Comparison of ENCODE assay signal across 12 cellular contexts in the genomic region with DNA sequence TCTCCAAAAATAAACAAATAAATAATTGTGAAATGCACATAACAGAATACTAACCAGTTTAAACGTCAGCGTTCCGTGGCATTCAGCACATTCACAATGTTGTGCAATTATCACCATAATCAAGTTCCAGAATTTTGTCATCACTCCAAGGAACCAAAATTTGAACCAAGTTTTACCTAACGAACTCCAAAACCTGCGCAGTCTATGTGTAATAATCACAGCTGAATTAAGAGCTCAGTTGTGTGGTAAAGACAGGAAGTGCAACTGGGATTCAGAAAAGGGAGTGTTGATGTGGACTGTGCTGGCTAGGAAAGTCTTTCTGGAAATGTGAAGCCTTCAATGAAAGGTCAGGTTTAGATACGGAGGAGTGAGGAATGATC. TPM values are rescaled to one million over a fixed set of nuclear protein-coding genes. Genes with fewer than 3 reads are reported as not detected.
DNase-seq lines count a peak whose midpoint lies in the region; ATAC-seq and TF ChIP-seq lines count a peak whose summit lies in the region.
"Had no signal": no experiment of that assay in that cellular context is flagged by ENCODE, and none has a peak within 500 bp of the region (broad histone marks: within the 10 kb centered on the region; RNA-seq: fewer than 3 reads in every experiment).

No MANE protein-coding gene starts in this region.

- no peaks in the 10 kb centered on the region for H3K9me3 ChIP-seq in left ventricle myocardium inferior (replicated peaks)
- H3K9me3 ChIP-seq in upper lobe of right lung, result no peaks in the 10 kb centered on the region

- no peak for DNase-seq in left ventricle myocardium inferior
- no peak for DNase-seq in Right ventricle myocardium inferior (ENCODE audit: missing footprints)
- peak; percentile 58 for DNase-seq in RPMI7951 (ENCODE audit: low read depth)
- peak; percentile 53 for DNase-seq in hepatic stellate cell (ENCODE audit: low spot score)
- DNase-seq in upper lobe of right lung, result no peak
- no peak for DNase-seq in CD14-positive monocyte (ENCODE audit: low spot score)
- no peak for DNase-seq in activated naive CD4-positive, alpha-beta T cell treated with Interleukin-2 at 50 U/mL for 16 hours
- DNase-seq: activated naive CD8-positive, alpha-beta T cell treated with anti-CD3 and anti-CD28 coated beads, Interleukin-2, amount 10 ng/mL, durations not matched to agents 7 days and 5 days; C1 segment of cervical spinal cord had no signal

- ATAC-seq in Right ventricle myocardium inferior, result no peak
- no peak for ATAC-seq in upper lobe of right lung
- ATAC-seq in HG02763 (IDR thresholded peaks at IDR 0.05; ENCODE audit: unreplicated experiment), result no peak

- peaks cover 0 to 7% (median 0%) of the 10 kb centered on the region in 7 donors for H3K9me3 Mint-ChIP-seq in CD14-positive monocyte
- H3K9me3 Mint-ChIP-seq: activated naive CD8-positive, alpha-beta T cell treated with anti-CD3 and anti-CD28 coated beads, Interleukin-2, amount 10 ng/mL, durations not matched to agents 7 days and 5 days had no signal

- H3K36me3 ChIP-seq in left ventricle myocardium inferior, result no peaks in the 10 kb centered on the region
- H3K36me3 ChIP-seq in upper lobe of right lung, result no peaks in the 10 kb centered on the region

- peaks cover 44 to 50% (median 47%) of the 10 kb centered on the region in 3 donors for H3K27me3 Mint-ChIP-seq in CD14-positive monocyte (ENCODE audit: low read depth in 3 of 3)

- peaks cover 0 to 8% of the 10 kb centered on the region in 2 donors for H3K36me3 Mint-ChIP-seq in CD14-positive monocyte
- H3K36me3 Mint-ChIP-seq: activated naive CD8-positive, alpha-beta T cell treated with anti-CD3 and anti-CD28 coated beads, Interleukin-2, amount 10 ng/mL, durations not matched to agents 7 days and 5 days had no signal

- H3K27ac Mint-ChIP-seq in CD14-positive monocyte, result no peak overlapping the region

- H3K4me3 Mint-ChIP-seq in CD14-positive monocyte, result peak overlapping the region in 1 of 2 donors; percentile 39

- H3K4me3 ChIP-seq in left ventricle myocardium inferior (peak overlapping the region; percentile 68), upper lobe of right lung (no peak overlapping the region)

- H3K4me1 Mint-ChIP-seq in CD14-positive monocyte, result peaks cover 24% of the 10 kb centered on the region

- TF ChIP-seq CTCF in left ventricle myocardium inferior (IDR thresholded peaks at IDR 0.05; ENCODE audit: borderline replicate concordance), result peak; percentile 18
- TF ChIP-seq CTCF in upper lobe of right lung (IDR thresholded peaks at IDR 0.05), result peak; percentile 15
- TF ChIP-seq CTCF in CD14-positive monocyte (IDR thresholded peaks at IDR 0.05), result no peak

- intact Hi-C loops in left ventricle myocardium inferior (cut with micrococcal nuclease), result no loop called here
- intact Hi-C loops in Right ventricle myocardium inferior (cut with DNase I), result loop anchor here (5.0 kb wide), 2 partner anchors 55 to 215 kb away; partner anchors contain the start of gene C2CD2L
- intact Hi-C loops in upper lobe of right lung (cut with DNase I), result no loop called here
- intact Hi-C loops in CD14-positive monocyte (cut with micrococcal nuclease), result no loop called here

- H3K27me3 ChIP-seq in left ventricle myocardium inferior (ENCODE audit: low read depth), result no peaks in the 10 kb centered on the region
- H3K27me3 ChIP-seq in upper lobe of right lung, result peaks cover 9% of the 10 kb centered on the region

- peaks cover 63% of the 10 kb centered on the region for H3K4me1 ChIP-seq in left ventricle myocardium inferior
- peaks cover 20% of the 10 kb centered on the region for H3K4me1 ChIP-seq in upper lobe of right lung

- peak overlapping the region; percentile 92 for H3K27ac ChIP-seq in left ventricle myocardium inferior (replicated peaks)
- peak overlapping the region; percentile 87 for H3K27ac ChIP-seq in upper lobe of right lung

RNA-seq across cellular contexts. Expression of gene MCAM, which starts 5.4 kb away (rescaled TPM):
- total RNA-seq in left ventricle myocardium inferior, result 59.2 TPM
- 68.7 TPM for total RNA-seq in Right ventricle myocardium inferior
- total RNA-seq in RPMI7951 (2014; rRNA removed; shearing (Covaris generic)), result 57.2 and 91.7 TPM in 2 replicates
- 134 TPM for total RNA-seq in upper lobe of right lung
- not detected for polyA plus RNA-seq in CD14-positive monocyte

RNA-seq across cellular contexts. Expression of gene RNF26, which starts 12.0 kb away (rescaled TPM):
- total RNA-seq in left ventricle myocardium inferior (14.0 TPM), Right ventricle myocardium inferior (13.1 TPM), upper lobe of right lung (23.2 TPM)
- 9.0 and 9.1 TPM in 2 replicates for total RNA-seq in RPMI7951 (2014; rRNA removed; shearing (Covaris generic))
- polyA plus RNA-seq in CD14-positive monocyte, result 10 to 100 TPM; 20.5 to 27.6 TPM

RNA-seq across cellular contexts. Expression of gene C1QTNF5, which starts 18.3 kb away (rescaled TPM):
- 14.4 TPM for total RNA-seq in left ventricle myocardium inferior
- 17.5 TPM for total RNA-seq in Right ventricle myocardium inferior
- 2.3 and 4.4 TPM in 2 replicates for total RNA-seq in RPMI7951 (2014; rRNA removed; shearing (Covaris generic))
- total RNA-seq in upper lobe of right lung, result 47.6 TPM
- not detected for polyA plus RNA-seq in CD14-positive monocyte
- total RNA-seq: activated naive CD8-positive, alpha-beta T cell treated with anti-CD3 and anti-CD28 coated beads, Interleukin-2, amount 10 ng/mL, durations not matched to agents 7 days and 5 days had no signal
- polyA plus RNA-seq: neural cell had no signal

RNA-seq across cellular contexts. Expression of gene MFRP, which starts 24.2 kb away (rescaled TPM):
- total RNA-seq in left ventricle myocardium inferior (not detected), Right ventricle myocardium inferior (not detected), upper lobe of right lung (not detected)
- not detected in 2 replicates for total RNA-seq in RPMI7951 (2014; rRNA removed; shearing (Covaris generic))
- polyA plus RNA-seq in CD14-positive monocyte, result not detected
- total RNA-seq: activated naive CD8-positive, alpha-beta T cell treated with anti-CD3 and anti-CD28 coated beads, Interleukin-2, amount 10 ng/mL, durations not matched to agents 7 days and 5 days; HT-29 had no signal
- polyA plus RNA-seq: neural cell had no signal

RNA-seq across cellular contexts. Expression of gene USP2, which starts 59.1 kb away (rescaled TPM):
- 135 TPM for total RNA-seq in left ventricle myocardium inferior
- 140 TPM for total RNA-seq in Right ventricle myocardium inferior
- 0.24 and 0.49 TPM in 2 replicates for total RNA-seq in RPMI7951 (2014; rRNA removed; shearing (Covaris generic))
- 3.0 TPM for total RNA-seq in upper lobe of right lung
- not detected for polyA plus RNA-seq in CD14-positive monocyte

Comparison
In these comparisons a context has a peak if more than half of its experiments do, and no peak if none do; other contexts are left out.
1. DNase-seq: peak in RPMI7951 (single experiment) and hepatic stellate cell (single experiment); none in left ventricle myocardium inferior (single experiment), Right ventricle myocardium inferior (single experiment), upper lobe of right lung (single experiment), CD14-positive monocyte (single experiment) and activated naive CD4-positive, alpha-beta T cell treated with Interleukin-2 at 50 U/mL for 16 hours (single experiment).